29 cellular contexts compared by ENCODE assay signal in genomic region chr9:113979713-113980086, GRCh38.
"Had no signal": no experiment of that assay in that cellular context is flagged by ENCODE, and none has a peak within 500 bp of the region (broad histone marks: within the 10 kb centered on the region; RNA-seq: fewer than 3 reads in every experiment).

No MANE protein-coding gene starts in this region.

- H3K27ac Mint-ChIP-seq: activated CD4-positive, alpha-beta T cell treated with anti-CD3 and anti-CD28 coated beads, Interleukin-2, amount 10 ng/mL, durations not matched to agents 24 days and 14 days; activated CD8-positive, alpha-beta T cell treated with anti-CD3 and anti-CD28 coated beads for 36 hours; activated naive CD8-positive, alpha-beta T cell treated with anti-CD3 and anti-CD28 coated beads for 36 hours; activated T-cell treated with anti-CD3 and anti-CD28 coated beads, Interleukin-2, amount 50 U/mL, for 72 hours; activated T-helper 17 cell treated with anti-CD3 and anti-CD28 coated beads, Interleukin-2, amount 50 U/mL, for 72 hours; T-helper 1 cell treated with Interleukin-12 subunit alpha and Interleukin-12 subunit beta and Interleukin-4 antibody, amounts not matched to agents 30 μg/mL and 1 μg/mL, for 36 hours; T-helper 2 cell treated with Interferon-gamma antibody and Interleukin-4, amounts not matched to agents 5 μg/mL and 100 μg/mL, for 36 hours had no signal

- DNase-seq: activated CD4-positive, alpha-beta T cell treated with anti-CD3 and anti-CD28 coated beads, Interleukin-2, amount 10 ng/mL, durations not matched to agents 24 days and 14 days; activated CD4-positive, alpha-beta T cell treated with anti-CD3 and anti-CD28 coated beads, Interleukin-2, amount 50 U/mL, for 4 hours; activated CD8-positive, alpha-beta T cell treated with anti-CD3 and anti-CD28 coated beads for 36 hours; activated effector memory CD4-positive, alpha-beta T cell treated with anti-CD3 and anti-CD28 coated beads, Interleukin-2, amount 50 U/mL, for 16 hours; activated naive CD4-positive, alpha-beta T cell; activated naive CD4-positive, alpha-beta T cell treated with anti-CD3 and anti-CD28 coated beads, Interleukin-2, amount 50 U/mL, for 16 hours; activated naive CD8-positive, alpha-beta T cell treated with anti-CD3 and anti-CD28 coated beads for 36 hours; activated T-cell treated with anti-CD3 and anti-CD28 coated beads, Interleukin-2, amount 50 U/mL, for 1 hour; activated T-cell treated with anti-CD3 and anti-CD28 coated beads, Interleukin-2, amount 50 U/mL, for 72 hours; aorta; body of pancreas; caudate nucleus; cerebellar nuclear complex; NCI-H1105; NCI-H1436 treated with DMSO at 0.1 percent for 48 hours; NCI-H187; NCI-H2029 treated with DMSO at 0.1 percent for 48 hours; NCI-H2107; NCI-H2171; NCI-H510A; NCI-H526; NCI-H748 treated with DMSO at 0.1 percent for 48 hours had no signal

- H3K27me3 ChIP-seq: body of pancreas had no signal

- H3K4me2 ChIP-seq: KMS-11, PC-9 had no signal

- H2AFZ ChIP-seq: PC-9 had no signal

- H3K9me3 ChIP-seq: body of pancreas had no signal

- H3K9me3 Mint-ChIP-seq: activated CD4-positive, alpha-beta T cell treated with anti-CD3 and anti-CD28 coated beads, Interleukin-2, amount 10 ng/mL, durations not matched to agents 24 days and 14 days; activated CD8-positive, alpha-beta T cell treated with anti-CD3 and anti-CD28 coated beads for 36 hours; activated naive CD8-positive, alpha-beta T cell treated with anti-CD3 and anti-CD28 coated beads for 36 hours; activated T-cell treated with anti-CD3 and anti-CD28 coated beads, Interleukin-2, amount 50 U/mL, for 72 hours; activated T-helper 17 cell treated with anti-CD3 and anti-CD28 coated beads, Interleukin-2, amount 50 U/mL, for 72 hours; T-helper 1 cell treated with Interleukin-12 subunit alpha and Interleukin-12 subunit beta and Interleukin-4 antibody, amounts not matched to agents 30 μg/mL and 1 μg/mL, for 36 hours; T-helper 2 cell treated with Interferon-gamma antibody and Interleukin-4, amounts not matched to agents 5 μg/mL and 100 μg/mL, for 36 hours had no signal

- H3K36me3 Mint-ChIP-seq: activated naive CD8-positive, alpha-beta T cell treated with anti-CD3 and anti-CD28 coated beads for 36 hours had no signal

- H3K4me1 Mint-ChIP-seq: activated CD4-positive, alpha-beta T cell treated with anti-CD3 and anti-CD28 coated beads, Interleukin-2, amount 10 ng/mL, durations not matched to agents 24 days and 14 days; activated naive CD8-positive, alpha-beta T cell treated with anti-CD3 and anti-CD28 coated beads for 36 hours; activated T-helper 17 cell treated with anti-CD3 and anti-CD28 coated beads, Interleukin-2, amount 50 U/mL, for 72 hours had no signal

- H3K27me3 Mint-ChIP-seq: activated CD4-positive, alpha-beta T cell treated with anti-CD3 and anti-CD28 coated beads, Interleukin-2, amount 10 ng/mL, durations not matched to agents 24 days and 14 days; activated CD8-positive, alpha-beta T cell treated with anti-CD3 and anti-CD28 coated beads for 36 hours; activated naive CD8-positive, alpha-beta T cell treated with anti-CD3 and anti-CD28 coated beads for 36 hours; activated T-helper 17 cell treated with anti-CD3 and anti-CD28 coated beads, Interleukin-2, amount 50 U/mL, for 72 hours had no signal

- H3K9ac ChIP-seq: KMS-11 had no signal

- H3K4me3 Mint-ChIP-seq: activated CD4-positive, alpha-beta T cell treated with anti-CD3 and anti-CD28 coated beads, Interleukin-2, amount 10 ng/mL, durations not matched to agents 24 days and 14 days; activated CD8-positive, alpha-beta T cell treated with anti-CD3 and anti-CD28 coated beads for 36 hours; activated naive CD8-positive, alpha-beta T cell treated with anti-CD3 and anti-CD28 coated beads for 36 hours; activated T-cell treated with anti-CD3 and anti-CD28 coated beads, Interleukin-2, amount 50 U/mL, for 72 hours; activated T-helper 17 cell treated with anti-CD3 and anti-CD28 coated beads, Interleukin-2, amount 50 U/mL, for 72 hours; T-helper 1 cell treated with Interleukin-12 subunit alpha and Interleukin-12 subunit beta and Interleukin-4 antibody, amounts not matched to agents 30 μg/mL and 1 μg/mL, for 36 hours; T-helper 2 cell treated with Interferon-gamma antibody and Interleukin-4, amounts not matched to agents 5 μg/mL and 100 μg/mL, for 36 hours had no signal

- H3K4me3 ChIP-seq: body of pancreas, PC-9 had no signal

- H3K27ac ChIP-seq: body of pancreas, KMS-11, PC-9, RWPE1 had no signal

- ATAC-seq: activated CD8-positive, alpha-beta T cell treated with anti-CD3 and anti-CD28 coated beads for 36 hours; activated T-cell treated with anti-CD3 and anti-CD28 coated beads, Interleukin-2, amount 50 U/mL, for 72 hours; activated T-helper 17 cell treated with anti-CD3 and anti-CD28 coated beads, Interleukin-2, amount 50 U/mL, for 72 hours; body of pancreas; Right ventricle myocardium inferior had no signal
